Comparison of ENCODE assay signal across 8 cellular contexts in the genomic region with DNA sequence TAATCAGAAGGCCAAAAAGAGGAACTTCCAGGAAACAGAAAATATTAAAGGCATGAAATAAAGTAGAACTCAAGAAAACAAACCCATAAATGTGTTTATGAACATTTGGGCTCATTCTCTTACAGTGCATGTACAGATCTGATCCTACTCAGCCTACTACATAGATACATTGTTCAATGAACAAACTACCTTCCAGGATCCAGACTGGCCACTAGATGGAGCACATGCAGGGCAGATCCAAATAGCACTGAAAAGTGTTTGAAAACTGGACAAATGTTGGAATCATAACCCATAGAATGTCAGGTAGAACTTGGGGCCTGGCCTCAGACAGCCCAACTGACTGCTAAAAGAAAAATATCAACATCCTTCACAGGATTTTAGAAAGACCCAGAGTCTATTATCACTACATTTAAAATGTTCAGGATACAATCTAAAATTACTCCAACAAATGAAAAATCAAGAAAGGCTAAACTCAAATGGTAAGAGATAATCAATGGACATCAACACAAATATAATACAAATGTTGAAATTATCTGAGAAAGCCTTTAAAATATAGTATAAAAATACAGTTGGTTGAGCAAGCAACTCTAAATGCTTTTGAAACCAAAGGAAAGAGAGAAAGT.
DNase-seq lines count a peak whose midpoint lies in the region; ATAC-seq and TF ChIP-seq lines count a peak whose summit lies in the region.

No MANE protein-coding gene starts in this region.

- ATAC-seq in GM23338 = peak; percentile 39; the same call in 2 of the 3 replicates
- ATAC-seq in effector memory CD8-positive, alpha-beta T cell (replicated peaks) = no peak

- H3K9me3 Mint-ChIP-seq in GM23338 (peaks cover 11% of the 10 kb centered on the region; the same call in 1 of the 3 replicates), chondrocyte (ENCODE audit: low read depth) (peaks cover 9% of the 10 kb centered on the region)
- H3K9me3 Mint-ChIP-seq in effector memory CD8-positive, alpha-beta T cell = no peaks in the 10 kb centered on the region

- H3K27ac Mint-ChIP-seq in GM23338 = no peak overlapping the region
- H3K27ac Mint-ChIP-seq in chondrocyte (ENCODE audit: unreplicated experiment) = no peak overlapping the region
- H3K27ac Mint-ChIP-seq in effector memory CD8-positive, alpha-beta T cell = no peak overlapping the region

- H3K36me3 ChIP-seq in GM23338 (ENCODE audit: insufficient read depth) (no peaks in the 10 kb centered on the region), parathyroid adenoma (ENCODE audit: control insufficient read depth, insufficient read depth, low read length) (no peaks in the 10 kb centered on the region)

- DNase-seq in DMS153 treated with DMSO at 0.1 percent for 48 hours (lab: John Stamatoyannopoulos, UW; ENCODE audit: unreplicated experiment) = peak; percentile 47
- DNase-seq in GM23338 (ENCODE audit: low spot score) = peak; percentile 57
- peak; percentile 47 for DNase-seq in NCI-H748 (lab: John Stamatoyannopoulos, UW; ENCODE audit: unreplicated experiment)
- no peak for DNase-seq in chondrocyte (ENCODE audit: low spot score)
- no peak for DNase-seq in effector memory CD8-positive, alpha-beta T cell
- no peak for DNase-seq in GOT3 (lab: John Stamatoyannopoulos, UW)
- DNase-seq in NCI-H446 treated with DMSO at 0.1 percent for 48 hours (lab: John Stamatoyannopoulos, UW) = no peak

- H3K4me1 ChIP-seq in GM23338 (ENCODE audit: insufficient read depth) (no peaks in the 10 kb centered on the region), parathyroid adenoma (no peaks in the 10 kb centered on the region)

- H3K27me3 ChIP-seq in GM23338 (ENCODE audit: insufficient read depth) = no peaks in the 10 kb centered on the region
- H3K27me3 ChIP-seq in parathyroid adenoma (ENCODE audit: control insufficient read depth, insufficient read depth, low read length) = no peaks in the 10 kb centered on the region

- H3K4me3 Mint-ChIP-seq in GM23338 = no peak overlapping the region
- no peak overlapping the region for H3K4me3 Mint-ChIP-seq in chondrocyte (ENCODE audit: unreplicated experiment)
- no peak overlapping the region for H3K4me3 Mint-ChIP-seq in effector memory CD8-positive, alpha-beta T cell

- H3K79me2 ChIP-seq in GM23338 (replicated peaks; ENCODE audit: insufficient read depth) (no peaks in the 10 kb centered on the region), parathyroid adenoma (no peaks in the 10 kb centered on the region)

- TF ChIP-seq CTCF in GM23338 (conservative IDR thresholded peaks at IDR 0.05; ENCODE audit: low read depth in 2 of 2) (peak; percentile 86 to 95), chondrocyte (IDR thresholded peaks at IDR 0.05) (peak; percentile 80), parathyroid adenoma (IDR thresholded peaks at IDR 0.05) (peak; percentile 71)

- H3K4me2 ChIP-seq in GM23338 = no peak overlapping the region
- H3K4me2 ChIP-seq in parathyroid adenoma (ENCODE audit: low read length) = no peak overlapping the region

- H2AFZ ChIP-seq in GM23338 = no peak overlapping the region
- H2AFZ ChIP-seq in parathyroid adenoma = no peak overlapping the region

- H3K4me3 ChIP-seq in GM23338 = no peak overlapping the region
- no peak overlapping the region for H3K4me3 ChIP-seq in parathyroid adenoma (ENCODE audit: low read depth, low read length)

- H3F3A ChIP-seq in GM23338 (replicated peaks; ENCODE audit: low read depth) = no peaks in the 10 kb centered on the region

- H3K27me3 Mint-ChIP-seq in GM23338 (ENCODE audit: insufficient read depth, low read depth, poor library complexity) = no peaks in the 10 kb centered on the region
- H3K27me3 Mint-ChIP-seq in chondrocyte (ENCODE audit: low read depth) = peaks cover 26% of the 10 kb centered on the region
- H3K27me3 Mint-ChIP-seq in effector memory CD8-positive, alpha-beta T cell = peaks cover 16 to 28% of the 10 kb centered on the region in 2 donors

- no peaks in the 10 kb centered on the region for H3K9me2 ChIP-seq in GM23338 (ENCODE audit: insufficient read depth)

- H3K4me1 Mint-ChIP-seq in GM23338 (peaks cover 16% of the 10 kb centered on the region), chondrocyte (ENCODE audit: low read depth) (no peaks in the 10 kb centered on the region)
- H3K4me1 Mint-ChIP-seq in effector memory CD8-positive, alpha-beta T cell (ENCODE audit: low read depth in 2 of 2) = no peaks in the 10 kb centered on the region

- H3K27ac ChIP-seq in GM23338 (ENCODE audit: low read depth) (no peak overlapping the region), parathyroid adenoma (no peak overlapping the region)

- no peaks in the 10 kb centered on the region for H3K9me3 ChIP-seq in parathyroid adenoma (ENCODE audit: control insufficient read depth, low read length)

- no peak overlapping the region for H3K9ac ChIP-seq in parathyroid adenoma

- H3K36me3 Mint-ChIP-seq in GM23338 (ENCODE audit: low read depth) (peaks cover 5% of the 10 kb centered on the region; the same call in 1 of the 3 replicates), chondrocyte (ENCODE audit: low read depth) (no peaks in the 10 kb centered on the region)
- no peaks in the 10 kb centered on the region for H3K36me3 Mint-ChIP-seq in effector memory CD8-positive, alpha-beta T cell (ENCODE audit: insufficient read depth)

- no peaks in the 10 kb centered on the region for H4K20me1 ChIP-seq in GM23338 (replicated peaks; ENCODE audit: insufficient read depth)

TF ChIP-seq in GM23338, 12 proteins besides CTCF, POLR2A, EP300 and RAD21 (continues in another document):
- TF ChIP-seq, protein P1, sequence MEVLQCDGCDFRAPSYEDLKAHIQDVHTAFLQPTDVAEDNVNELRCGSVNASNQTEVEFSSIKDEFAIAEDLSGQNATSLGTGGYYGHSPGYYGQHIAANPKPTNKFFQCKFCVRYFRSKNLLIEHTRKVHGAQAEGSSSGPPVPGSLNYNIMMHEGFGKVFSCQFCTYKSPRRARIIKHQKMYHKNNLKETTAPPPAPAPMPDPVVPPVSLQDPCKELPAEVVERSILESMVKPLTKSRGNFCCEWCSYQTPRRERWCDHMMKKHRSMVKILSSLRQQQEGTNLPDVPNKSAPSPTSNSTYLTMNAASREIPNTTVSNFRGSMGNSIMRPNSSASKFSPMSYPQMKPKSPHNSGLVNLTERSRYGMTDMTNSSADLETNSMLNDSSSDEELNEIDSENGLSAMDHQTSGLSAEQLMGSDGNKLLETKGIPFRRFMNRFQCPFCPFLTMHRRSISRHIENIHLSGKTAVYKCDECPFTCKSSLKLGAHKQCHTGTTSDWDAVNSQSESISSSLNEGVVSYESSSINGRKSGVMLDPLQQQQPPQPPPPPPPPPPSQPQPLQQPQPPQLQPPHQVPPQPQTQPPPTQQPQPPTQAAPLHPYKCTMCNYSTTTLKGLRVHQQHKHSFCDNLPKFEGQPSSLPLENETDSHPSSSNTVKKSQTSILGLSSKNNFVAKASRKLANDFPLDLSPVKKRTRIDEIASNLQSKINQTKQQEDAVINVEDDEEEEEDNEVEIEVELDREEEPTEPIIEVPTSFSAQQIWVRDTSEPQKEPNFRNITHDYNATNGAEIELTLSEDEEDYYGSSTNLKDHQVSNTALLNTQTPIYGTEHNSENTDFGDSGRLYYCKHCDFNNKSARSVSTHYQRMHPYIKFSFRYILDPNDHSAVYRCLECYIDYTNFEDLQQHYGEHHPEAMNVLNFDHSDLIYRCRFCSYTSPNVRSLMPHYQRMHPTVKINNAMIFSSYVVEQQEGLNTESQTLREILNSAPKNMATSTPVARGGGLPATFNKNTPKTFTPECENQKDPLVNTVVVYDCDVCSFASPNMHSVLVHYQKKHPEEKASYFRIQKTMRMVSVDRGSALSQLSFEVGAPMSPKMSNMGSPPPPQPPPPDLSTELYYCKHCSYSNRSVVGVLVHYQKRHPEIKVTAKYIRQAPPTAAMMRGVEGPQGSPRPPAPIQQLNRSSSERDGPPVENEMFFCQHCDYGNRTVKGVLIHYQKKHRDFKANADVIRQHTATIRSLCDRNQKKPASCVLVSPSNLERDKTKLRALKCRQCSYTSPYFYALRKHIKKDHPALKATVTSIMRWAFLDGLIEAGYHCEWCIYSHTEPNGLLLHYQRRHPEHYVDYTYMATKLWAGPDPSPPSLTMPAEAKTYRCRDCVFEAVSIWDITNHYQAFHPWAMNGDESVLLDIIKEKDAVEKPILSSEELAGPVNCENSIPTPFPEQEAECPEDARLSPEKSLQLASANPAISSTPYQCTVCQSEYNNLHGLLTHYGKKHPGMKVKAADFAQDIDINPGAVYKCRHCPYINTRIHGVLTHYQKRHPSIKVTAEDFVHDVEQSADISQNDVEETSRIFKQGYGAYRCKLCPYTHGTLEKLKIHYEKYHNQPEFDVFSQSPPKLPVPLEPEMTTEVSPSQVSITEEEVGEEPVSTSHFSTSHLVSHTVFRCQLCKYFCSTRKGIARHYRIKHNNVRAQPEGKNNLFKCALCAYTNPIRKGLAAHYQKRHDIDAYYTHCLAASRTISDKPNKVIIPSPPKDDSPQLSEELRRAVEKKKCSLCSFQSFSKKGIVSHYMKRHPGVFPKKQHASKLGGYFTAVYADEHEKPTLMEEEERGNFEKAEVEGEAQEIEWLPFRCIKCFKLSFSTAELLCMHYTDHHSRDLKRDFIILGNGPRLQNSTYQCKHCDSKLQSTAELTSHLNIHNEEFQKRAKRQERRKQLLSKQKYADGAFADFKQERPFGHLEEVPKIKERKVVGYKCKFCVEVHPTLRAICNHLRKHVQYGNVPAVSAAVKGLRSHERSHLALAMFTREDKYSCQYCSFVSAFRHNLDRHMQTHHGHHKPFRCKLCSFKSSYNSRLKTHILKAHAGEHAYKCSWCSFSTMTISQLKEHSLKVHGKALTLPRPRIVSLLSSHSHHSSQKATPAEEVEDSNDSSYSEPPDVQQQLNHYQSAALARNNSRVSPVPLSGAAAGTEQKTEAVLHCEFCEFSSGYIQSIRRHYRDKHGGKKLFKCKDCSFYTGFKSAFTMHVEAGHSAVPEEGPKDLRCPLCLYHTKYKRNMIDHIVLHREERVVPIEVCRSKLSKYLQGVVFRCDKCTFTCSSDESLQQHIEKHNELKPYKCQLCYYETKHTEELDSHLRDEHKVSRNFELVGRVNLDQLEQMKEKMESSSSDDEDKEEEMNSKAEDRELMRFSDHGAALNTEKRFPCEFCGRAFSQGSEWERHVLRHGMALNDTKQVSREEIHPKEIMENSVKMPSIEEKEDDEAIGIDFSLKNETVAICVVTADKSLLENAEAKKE (CRISPR knock-in tag; IDR thresholded peaks at IDR 0.05) = no peak
- TF ChIP-seq NANOG (IDR thresholded peaks at IDR 0.05; ENCODE audit: borderline replicate concordance) (no peak), EZH2phosphoT487 (IDR thresholded peaks at IDR 0.05; ENCODE audit: unreplicated experiment) (no peak), CREB1 (CRISPR knock-in tag; IDR thresholded peaks at IDR 0.05; ENCODE audit: low read depth) (no peak)

Comparison
In these comparisons a context has a peak if more than half of its experiments do, and no peak if none do; other contexts are left out.
1. DNase-seq: peak in DMS153 treated with DMSO at 0.1 percent for 48 hours (single experiment), GM23338 (single experiment) and NCI-H748 (single experiment); none in chondrocyte (single experiment), effector memory CD8-positive, alpha-beta T cell (0 of 3), GOT3 (single experiment) and NCI-H446 treated with DMSO at 0.1 percent for 48 hours (single experiment).
2. Peak in every context shown above with its lines, with median percentiles within 50 percentile points of each other: CTCF ChIP-seq.